In the genomic region with DNA sequence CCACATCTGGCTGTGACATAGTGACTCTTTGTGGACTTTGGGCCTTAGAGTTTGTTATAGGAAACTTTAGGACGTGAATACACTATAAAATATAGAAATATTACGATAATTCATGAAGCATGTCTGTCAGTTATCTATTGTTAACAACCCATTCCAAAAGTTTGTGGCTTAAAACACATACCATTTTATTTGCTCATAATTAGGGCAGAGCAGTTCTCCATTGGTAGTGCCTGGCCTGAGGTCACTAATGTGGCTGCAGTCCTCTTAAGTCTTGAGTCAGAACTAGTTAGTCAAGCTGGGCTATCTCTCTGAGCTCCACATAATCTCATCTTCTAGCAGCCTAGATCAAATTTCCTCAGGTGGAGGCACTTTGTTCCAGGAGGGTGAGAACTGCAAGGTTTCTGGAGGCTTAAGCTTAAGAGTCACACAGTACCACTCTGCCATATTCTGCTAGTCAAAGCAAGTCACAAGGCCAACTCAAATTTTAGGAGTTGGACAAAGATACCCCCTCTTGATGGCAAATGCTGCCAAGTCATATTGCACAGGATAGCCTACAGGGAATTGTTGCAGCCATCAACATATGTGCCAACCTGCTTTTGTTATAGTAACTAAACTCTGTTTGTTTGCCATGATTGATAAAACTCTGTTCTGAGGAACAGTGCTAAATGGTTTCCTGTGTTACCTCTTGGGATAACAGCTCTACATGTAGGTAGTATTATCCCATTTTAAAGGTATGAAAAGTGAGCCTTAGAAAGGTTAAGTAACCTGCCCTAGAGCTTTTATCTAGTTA, we compare ENCODE assay signal across 16 cellular contexts. TPM values are rescaled to one million over a fixed set of nuclear protein-coding genes. Genes with fewer than 3 reads are reported as not detected.
DNase-seq lines count a peak whose midpoint lies in the region; ATAC-seq and TF ChIP-seq lines count a peak whose summit lies in the region.
"Had no signal": no experiment of that assay in that cellular context is flagged by ENCODE, and none has a peak within 500 bp of the region (broad histone marks: within the 10 kb centered on the region; RNA-seq: fewer than 3 reads in every experiment).

No MANE protein-coding gene starts in this region.

- no peak for TF ChIP-seq EP300 in sigmoid colon (IDR thresholded peaks at IDR 0.05)

- TF ChIP-seq RAD21 in HCT116 (IDR thresholded peaks at IDR 0.05; ENCODE audit: low read depth), result no peak

- CTCF ChIA-PET in AG04450 (lab: Charles Lee) (interaction anchor here (0.6 kb wide), 1 partner anchor 13 kb away, joined by 3 read pairs; no protein-coding TSS in a partner anchor), HCT116 (lab: Charles Lee) (no interaction called here)

- no peak overlapping the region for H2AFZ ChIP-seq in HCT116 (ENCODE audit: low read depth, low read length, poor library complexity, severe bottlenecking)

- H3K36me3 ChIP-seq in HCT116 (ENCODE audit: control insufficient read depth in 1 of 2, insufficient read depth in 2 of 2, low read length in 2 of 2) (no peaks in the 10 kb centered on the region), sigmoid colon (no peaks in the 10 kb centered on the region)
- H3K36me3 ChIP-seq: SJCRH30 had no signal

- no peak overlapping the region for H3K4me3 ChIP-seq in AG04450 (ENCODE audit: low read depth, low read length)
- no peak overlapping the region for H3K4me3 ChIP-seq in HCT116 (replicated peaks in 1 of 2; ENCODE audit: low read depth in 1 of 2, low read length in 2 of 2)
- H3K4me3 ChIP-seq in foreskin fibroblast (ENCODE audit: low read depth in 1 of 2, low read length in 2 of 2), result no peak overlapping the region
- no peak overlapping the region for H3K4me3 ChIP-seq in sigmoid colon
- H3K4me3 ChIP-seq: mucosa of descending colon, SJCRH30 had no signal

- H3K79me2 ChIP-seq in HCT116 (ENCODE audit: insufficient read depth, low read length), result peaks cover 66% of the 10 kb centered on the region

- POLR2A ChIA-PET in AG04450 (lab: Yijun Ruan, JAX), result interaction anchor here (0.6 to 0.7 kb wide), 2 partner anchors 31 to 112 kb away, joined by 4 read pairs; no protein-coding TSS in a partner anchor
- POLR2A ChIA-PET in HCT116 (lab: Charles Lee), result no interaction called here

- TF ChIP-seq POLR2A in HCT116 (IDR thresholded peaks at IDR 0.05; ENCODE audit: borderline replicate concordance, extremely low read depth, insufficient read depth, insufficient read length), result no peak
- TF ChIP-seq POLR2A in sigmoid colon (IDR thresholded peaks at IDR 0.05), result no peak

- BruUV-seq in HCT116 (replicated peaks; lab: Mats Ljungman, UMichigan), result no TSS peak

- no peak overlapping the region for H3K27ac ChIP-seq in AG04450 (ENCODE audit: low read depth, low read length)
- H3K27ac ChIP-seq in HCT116 (ENCODE audit: low read depth, low read length), result no peak overlapping the region
- no peak overlapping the region for H3K27ac ChIP-seq in sigmoid colon
- H3K27ac ChIP-seq: SJCRH30 had no signal

- H3K36me3 Mint-ChIP-seq in activated naive CD8-positive, alpha-beta T cell treated with anti-CD3 and anti-CD28 coated beads, Interleukin-2, amount 50 U/mL, for 24 hours (ENCODE audit: low read depth), result peaks cover 6% of the 10 kb centered on the region

- 77 to 87% methylated on average over 2 of the region's 2 CpGs for WGBS in sigmoid colon, 2 donors

- no peaks in the 10 kb centered on the region for H3K9me3 ChIP-seq in AG04450 (ENCODE audit: control insufficient read depth, insufficient read depth, low read length)
- no peaks in the 10 kb centered on the region for H3K9me3 ChIP-seq in HCT116 (ENCODE audit: control insufficient read depth in 1 of 2, insufficient read depth in 1 of 2, low read depth in 1 of 2, low read length in 2 of 2)
- no peaks in the 10 kb centered on the region for H3K9me3 ChIP-seq in sigmoid colon
- H3K9me3 ChIP-seq: mucosa of descending colon, SJCRH30 had no signal

- peaks cover 5% of the 10 kb centered on the region; the same call in 1 of the 2 replicates for H4K20me1 ChIP-seq in HCT116 (ENCODE audit: insufficient read depth)

- ATAC-seq in HCT116, result peak; percentile 92
- ATAC-seq in activated naive CD8-positive, alpha-beta T cell treated with anti-CD3 and anti-CD28 coated beads, Interleukin-2, amount 50 U/mL, for 24 hours, result no peak
- ATAC-seq: mucosa of descending colon had no signal

- H3K9me2 ChIP-seq in HCT116 (ENCODE audit: insufficient read depth), result no peaks in the 10 kb centered on the region

- peak overlapping the region; percentile 53 for H3K4me2 ChIP-seq in HCT116 (ENCODE audit: low read length)

- H3K4me1 ChIP-seq in HCT116 (ENCODE audit: control insufficient read depth in 1 of 2, insufficient read depth in 2 of 2, low read length in 2 of 2), result peaks cover 13 to 15% of the 10 kb centered on the region in 2 experiments
- H3K4me1 ChIP-seq in sigmoid colon, result peaks cover 0 to 29% (median 23%) of the 10 kb centered on the region in 4 donors
- H3K4me1 ChIP-seq: SJCRH30 had no signal

- no peak overlapping the region for H3K9ac ChIP-seq in HCT116 (ENCODE audit: low read length)

- RAD21 ChIA-PET in HCT116 (lab: Charles Lee; ENCODE audit: low non-redundant PET in 1 of 2, low total read pairs in 2 of 2, uncharacterized antibody in 2 of 2, unreplicated experiment in 2 of 2), result no interaction called here

- DNase-seq in AG04450 (ENCODE audit: low read depth, low spot score) (peak; percentile 39), HCT116 (ENCODE audit: low read depth, low spot score) (peak; percentile 54), SW480 (ENCODE audit: low spot score) (peak; percentile 43), foreskin fibroblast (peak; percentile 76 to 87), iPS-NIHi11 (ENCODE audit: low spot score) (no peak), DMS 273 treated with DMSO at 0.1 percent for 48 hours (lab: John Stamatoyannopoulos, UW) (no peak), sigmoid colon (no peak)
- no peak for DNase-seq in activated naive CD8-positive, alpha-beta T cell treated with anti-CD3 and anti-CD28 coated beads, Interleukin-2, amount 50 U/mL, for 24 hours
- DNase-seq: activated CD4-positive, alpha-beta T cell treated with anti-CD3 and anti-CD28 coated beads for 48 hours; activated naive CD4-positive, alpha-beta T cell treated with anti-CD3 and anti-CD28 coated beads for 36 hours; C1 segment of cervical spinal cord; hypothalamus; mucosa of descending colon; NCI-H2107; SJCRH30 had no signal

- H3K4me3 Mint-ChIP-seq in activated naive CD8-positive, alpha-beta T cell treated with anti-CD3 and anti-CD28 coated beads, Interleukin-2, amount 50 U/mL, for 24 hours, result no peak overlapping the region
- H3K4me3 Mint-ChIP-seq: activated naive CD4-positive, alpha-beta T cell treated with anti-CD3 and anti-CD28 coated beads for 36 hours had no signal

- TF ChIP-seq CTCF in AG04450 (IDR thresholded peaks at IDR 0.05; ENCODE audit: low read depth, low read length) (no peak), HCT116 (IDR thresholded peaks at IDR 0.05 in 2 of 3, conservative IDR thresholded peaks at IDR 0.05 in 1 of 3; ENCODE audit: borderline replicate concordance in 1 of 3, insufficient read depth in 1 of 3, low read depth in 2 of 3, low read length in 2 of 3) (no peak), foreskin fibroblast (IDR thresholded peaks at IDR 0.05; ENCODE audit: low read depth, low read length) (no peak), sigmoid colon (IDR thresholded peaks at IDR 0.05) (no peak)

- no peaks in the 10 kb centered on the region for H3K27me3 Mint-ChIP-seq in activated naive CD8-positive, alpha-beta T cell treated with anti-CD3 and anti-CD28 coated beads, Interleukin-2, amount 50 U/mL, for 24 hours

- intact Hi-C loops in HCT116 (cut with micrococcal nuclease), result loop anchor here (5.0 kb wide), 1 partner anchor 35 kb away; no protein-coding TSS in a partner anchor
- intact Hi-C loops in sigmoid colon (cut with DNase I), result no loop called here

- H3K27ac Mint-ChIP-seq in activated naive CD8-positive, alpha-beta T cell treated with anti-CD3 and anti-CD28 coated beads, Interleukin-2, amount 50 U/mL, for 24 hours, result no peak overlapping the region
- H3K27ac Mint-ChIP-seq: activated naive CD4-positive, alpha-beta T cell treated with anti-CD3 and anti-CD28 coated beads for 36 hours had no signal

- H3K4me1 Mint-ChIP-seq in activated naive CD8-positive, alpha-beta T cell treated with anti-CD3 and anti-CD28 coated beads, Interleukin-2, amount 50 U/mL, for 24 hours, result peaks cover 53% of the 10 kb centered on the region

- H3K27me3 ChIP-seq in AG04450 (ENCODE audit: control insufficient read depth, insufficient read depth, low read length), result no peaks in the 10 kb centered on the region
- H3K27me3 ChIP-seq in HCT116 (ENCODE audit: insufficient read depth, low read length), result no peaks in the 10 kb centered on the region
- no peaks in the 10 kb centered on the region for H3K27me3 ChIP-seq in sigmoid colon
- H3K27me3 ChIP-seq: SJCRH30 had no signal

- H3K9me3 Mint-ChIP-seq in activated naive CD8-positive, alpha-beta T cell treated with anti-CD3 and anti-CD28 coated beads, Interleukin-2, amount 50 U/mL, for 24 hours, result no peaks in the 10 kb centered on the region
- H3K9me3 Mint-ChIP-seq: activated naive CD4-positive, alpha-beta T cell treated with anti-CD3 and anti-CD28 coated beads for 36 hours had no signal

TF ChIP-seq in HCT116, 20 proteins besides CTCF, POLR2A, EP300 and RAD21 (continues in another document):
- no peak for TF ChIP-seq SRF (IDR thresholded peaks at IDR 0.05; ENCODE audit: low read depth)
- peak; percentile 38; the same call in 1 of the 2 replicates for TF ChIP-seq SP1 (IDR thresholded peaks at IDR 0.05; ENCODE audit: low read depth)
- peak; percentile 56 for TF ChIP-seq FOSL1 (IDR thresholded peaks at IDR 0.05; ENCODE audit: low read depth)
- no peak for TF ChIP-seq ELF1 (IDR thresholded peaks at IDR 0.05; ENCODE audit: borderline replicate concordance, low read depth)

RNA-seq across cellular contexts. Expression of gene ATXN7, which starts 8.7 kb away (rescaled TPM):
- 10.7 and 15.0 TPM in 2 replicates for polyA plus RNA-seq in AG04450 (2011; rRNA removed)
- polyA minus RNA-seq in AG04450 (2011; rRNA and poly(A)+ RNA removed), result 50.2 and 58.5 TPM in 2 replicates
- total RNA-seq in HCT116 (2021; ENCODE audit: unreplicated experiment), result 27.5 TPM
- 9.4 and 13.5 TPM in 2 replicates for polyA plus RNA-seq in HCT116 (2012)
- 10 to 100 TPM; 17.8 to 32.7 (median 27.3) TPM for total RNA-seq in sigmoid colon
- 10 to 100 TPM in 1 of 3 donors, 1 to 10 TPM in 2; 2.1 to 12.7 (median 4.8) TPM for polyA plus RNA-seq in sigmoid colon

RNA-seq across cellular contexts. Expression of gene THOC7, which starts 8.7 kb away (rescaled TPM):
- polyA plus RNA-seq in AG04450 (2011; rRNA removed) (71.0 and 84.3 TPM in 2 replicates), sigmoid colon (100 to 1,000 TPM in 2 of 3 donors, 10 to 100 TPM in 1; 59.7 to 113 (median 109) TPM)
- 10.8 and 19.3 TPM in 2 replicates for polyA minus RNA-seq in AG04450 (2011; rRNA and poly(A)+ RNA removed)
- total RNA-seq in HCT116 (2021; ENCODE audit: unreplicated experiment) (67.3 TPM), sigmoid colon (100 to 1,000 TPM in 3 of 4 donors, 10 to 100 TPM in 1; 76.6 to 129 (median 115) TPM)
- 33.6 and 40.2 TPM in 2 replicates for polyA plus RNA-seq in HCT116 (2012)

RNA-seq across cellular contexts. Expression of gene SCAANT1, which starts 39.9 kb away (rescaled TPM):
- polyA plus RNA-seq in AG04450 (2011; rRNA removed) (not detected in 2 replicates), sigmoid colon (not detected)
- polyA minus RNA-seq in AG04450 (2011; rRNA and poly(A)+ RNA removed), result not detected in 2 replicates
- total RNA-seq in HCT116 (2021; ENCODE audit: unreplicated experiment) (not detected), sigmoid colon (not detected)
- 1.9 and 2.4 TPM in 2 replicates for polyA plus RNA-seq in HCT116 (2012)
- total RNA-seq: activated naive CD4-positive, alpha-beta T cell treated with anti-CD3 and anti-CD28 coated beads for 36 hours; dermis microvascular lymphatic vessel endothelial cell; mucosa of descending colon; SJCRH30 had no signal

RNA-seq across cellular contexts. Expression of gene C3orf49, which starts 53.2 kb away (rescaled TPM):
- polyA plus RNA-seq in AG04450 (2011; rRNA removed) (not detected in 2 replicates), sigmoid colon (not detected)
- polyA minus RNA-seq in AG04450 (2011; rRNA and poly(A)+ RNA removed), result not detected in 2 replicates
- total RNA-seq in HCT116 (2021; ENCODE audit: unreplicated experiment) (not detected), sigmoid colon (not detected)
- polyA plus RNA-seq in HCT116 (2012), result not detected in 2 replicates
- total RNA-seq: activated naive CD4-positive, alpha-beta T cell treated with anti-CD3 and anti-CD28 coated beads for 36 hours; dermis microvascular lymphatic vessel endothelial cell; mucosa of descending colon; SJCRH30 had no signal

Comparison
In these comparisons a context has a peak if more than half of its experiments do, and no peak if none do; other contexts are left out.
1. DNase-seq: peak in AG04450 (single experiment), HCT116 (single experiment), SW480 (single experiment) and foreskin fibroblast (2 of 2); none in iPS-NIHi11 (single experiment), activated naive CD8-positive, alpha-beta T cell treated with anti-CD3 and anti-CD28 coated beads, Interleukin-2, amount 50 U/mL, for 24 hours (single experiment), DMS 273 treated with DMSO at 0.1 percent for 48 hours (single experiment) and sigmoid colon (single experiment).